ENCODE assay signal across 8 cellular contexts in the genomic region with DNA sequence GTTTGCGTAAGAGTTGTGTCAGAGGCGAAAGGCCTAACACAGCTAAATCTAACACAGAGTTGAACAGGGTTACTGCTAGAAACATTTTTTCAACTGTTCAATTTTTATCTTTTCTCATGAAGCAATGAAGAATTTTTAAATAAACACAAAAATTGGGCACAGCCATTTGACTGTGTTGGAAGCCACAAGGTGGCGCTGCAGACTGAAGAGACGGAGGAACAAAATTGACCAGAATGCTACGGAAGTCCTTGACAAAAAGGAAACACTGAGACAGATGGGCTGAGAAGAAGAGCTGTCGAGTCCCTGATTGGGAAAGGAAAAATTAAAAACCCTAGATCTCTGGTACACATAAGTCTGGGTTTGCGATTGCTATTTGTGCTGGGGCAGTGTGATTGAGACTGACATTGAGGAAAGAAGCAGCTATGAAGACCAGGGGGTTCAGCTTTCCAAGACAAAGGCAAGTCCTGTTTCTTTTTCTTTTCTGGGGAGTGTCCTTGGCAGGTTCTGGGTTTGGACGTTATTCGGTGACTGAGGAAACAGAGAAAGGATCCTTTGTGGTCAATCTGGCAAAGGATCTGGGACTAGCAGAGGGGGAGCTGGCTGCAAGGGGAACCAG. TPM values are rescaled to one million over a fixed set of nuclear protein-coding genes. Genes with fewer than 3 reads are reported as not detected.
A peak's percentile ranks its signal among the peaks of the same experiment; 100 is the strongest.
DNase-seq lines count a peak whose midpoint lies in the region; ATAC-seq and TF ChIP-seq lines count a peak whose summit lies in the region.

A gene (plus strand): TSS at position 265 of the 616 bp plus-strand sequence. CDS start 158 bp downstream, at position 423.

- peaks cover 9% of the 10 kb centered on the region for H3K36me3 Mint-ChIP-seq in activated CD8-positive, alpha-beta T cell treated with anti-CD3 and anti-CD28 coated beads, Interleukin-2, amount 10 ng/mL, durations not matched to agents 7 days and 5 days (ENCODE audit: low read depth)
- peaks cover 6% of the 10 kb centered on the region for H3K36me3 Mint-ChIP-seq in memory B cell

- TF ChIP-seq POLR2A in sigmoid colon (IDR thresholded peaks at IDR 0.05) = no peak

- no peak for ATAC-seq in activated CD8-positive, alpha-beta T cell treated with anti-CD3 and anti-CD28 coated beads, Interleukin-2, amount 10 ng/mL, durations not matched to agents 7 days and 5 days
- no peak for ATAC-seq in memory B cell (ENCODE audit: low read depth)
- no peak for ATAC-seq in GM21717 (IDR thresholded peaks at IDR 0.05; ENCODE audit: unreplicated experiment)

- H3K27me3 ChIP-seq in cardiac muscle cell = no peaks in the 10 kb centered on the region
- H3K27me3 ChIP-seq in sigmoid colon = peaks cover 0 to 48% (median 0%) of the 10 kb centered on the region in 3 donors

- 19 to 35% methylated on average over 9 of the region's 9 CpGs for WGBS in sigmoid colon, 2 donors

- H3K4me3 ChIP-seq in cardiac muscle cell (peak within 1 kb of the TSS; percentile 8), sigmoid colon (no peak within 1 kb of the TSS)

- TF ChIP-seq CTCF in cardiac muscle cell (IDR thresholded peaks at IDR 0.05; ENCODE audit: low read depth, low read length) (peak; percentile 21), sigmoid colon (IDR thresholded peaks at IDR 0.05) (no peak)

- intact Hi-C loops in cardiac septum (cut with DNase I) (no loop called here), sigmoid colon (cut with DNase I) (no loop called here)

- no peak for TF ChIP-seq EP300 in sigmoid colon (IDR thresholded peaks at IDR 0.05)

- H3K27ac ChIP-seq in cardiac muscle cell (no peak within 1 kb of the TSS), sigmoid colon (no peak within 1 kb of the TSS)

- DNase-seq in cardiac muscle cell (ENCODE audit: low read depth in 1 of 2, low spot score in 1 of 2) (peak; percentile 9 to 29), cardiac septum (ENCODE audit: low spot score) (no peak), NCI-H187 treated with DMSO at 0.1 percent for 48 hours (lab: John Stamatoyannopoulos, UW) (peak; percentile 10), memory B cell (ENCODE audit: low spot score in 2 of 2) (no peak), retina (no peak), sigmoid colon (no peak)
- DNase-seq in activated CD8-positive, alpha-beta T cell treated with anti-CD3 and anti-CD28 coated beads, Interleukin-2, amount 10 ng/mL, durations not matched to agents 7 days and 5 days = peak; percentile 34

- CTCF ChIA-PET in activated CD8-positive, alpha-beta T cell treated with anti-CD3 and anti-CD28 coated beads, Interleukin-2, amount 10 ng/mL, durations not matched to agents 7 days and 5 days (lab: Charles Lee) = interaction anchor here (0.8 to 1.5 kb wide), 8 partner anchors 9 to 377 kb away, joined by 3 to 5 read pairs (median 4); a partner anchor contains a TSS

- no peak within 1 kb of the TSS for H3K4me3 Mint-ChIP-seq in activated CD8-positive, alpha-beta T cell treated with anti-CD3 and anti-CD28 coated beads, Interleukin-2, amount 10 ng/mL, durations not matched to agents 7 days and 5 days
- H3K4me3 Mint-ChIP-seq in memory B cell = peak within 1 kb of the TSS; percentile 71

- H3K36me3 ChIP-seq in cardiac muscle cell (no peaks in the 10 kb centered on the region), sigmoid colon (no peaks in the 10 kb centered on the region)

- POLR2A ChIA-PET in activated CD8-positive, alpha-beta T cell treated with anti-CD3 and anti-CD28 coated beads, Interleukin-2, amount 10 ng/mL, durations not matched to agents 7 days and 5 days (lab: Charles Lee) = no interaction called here

- no peaks in the 10 kb centered on the region for H3K4me1 Mint-ChIP-seq in activated CD8-positive, alpha-beta T cell treated with anti-CD3 and anti-CD28 coated beads, Interleukin-2, amount 10 ng/mL, durations not matched to agents 7 days and 5 days (ENCODE audit: low read depth)
- peaks cover 6% of the 10 kb centered on the region for H3K4me1 Mint-ChIP-seq in memory B cell

- no peaks in the 10 kb centered on the region for H3K9me3 ChIP-seq in cardiac muscle cell (ENCODE audit: low read depth)
- peaks cover 5 to 48% (median 19%) of the 10 kb centered on the region in 4 donors for H3K9me3 ChIP-seq in sigmoid colon

- peaks cover 4% of the 10 kb centered on the region for H3K27me3 Mint-ChIP-seq in activated CD8-positive, alpha-beta T cell treated with anti-CD3 and anti-CD28 coated beads, Interleukin-2, amount 10 ng/mL, durations not matched to agents 7 days and 5 days (ENCODE audit: low read depth)
- peaks cover 12% of the 10 kb centered on the region for H3K27me3 Mint-ChIP-seq in memory B cell

- H3K9me3 Mint-ChIP-seq in activated CD8-positive, alpha-beta T cell treated with anti-CD3 and anti-CD28 coated beads, Interleukin-2, amount 10 ng/mL, durations not matched to agents 7 days and 5 days (ENCODE audit: insufficient read depth) = peaks cover 32% of the 10 kb centered on the region
- H3K9me3 Mint-ChIP-seq in memory B cell = peaks cover 8% of the 10 kb centered on the region

- H3K4me1 ChIP-seq in cardiac muscle cell (ENCODE audit: low read depth) (no peaks in the 10 kb centered on the region), sigmoid colon (no peaks in the 10 kb centered on the region)

- no peak within 1 kb of the TSS for H3K27ac Mint-ChIP-seq in activated CD8-positive, alpha-beta T cell treated with anti-CD3 and anti-CD28 coated beads, Interleukin-2, amount 10 ng/mL, durations not matched to agents 7 days and 5 days
- no peak within 1 kb of the TSS for H3K27ac Mint-ChIP-seq in memory B cell

RNA-seq across cellular contexts. Expression of the gene that starts here (rescaled TPM):
- total RNA-seq in cardiac muscle cell = 7.4 and 7.9 TPM in 2 replicates
- 2.5 and 2.9 TPM in 2 replicates for polyA plus RNA-seq in cardiac muscle cell
- total RNA-seq in cardiac septum = 1.3 TPM
- total RNA-seq in activated CD8-positive, alpha-beta T cell treated with anti-CD3 and anti-CD28 coated beads, Interleukin-2, amount 10 ng/mL, durations not matched to agents 7 days and 5 days = not detected
- total RNA-seq in sigmoid colon = 1 to 10 TPM; 2.1 to 6.2 (median 5.1) TPM
- under 1 TPM in 2 of 3 donors, not detected in 1; under 0.01 to 0.26 TPM for polyA plus RNA-seq in sigmoid colon

Comparison
In these comparisons a context has a peak if more than half of its experiments do, and no peak if none do; other contexts are left out.
1. DNase-seq: peak in cardiac muscle cell (2 of 2) and NCI-H187 treated with DMSO at 0.1 percent for 48 hours (single experiment); none in cardiac septum (single experiment), memory B cell (0 of 2), retina (single experiment) and sigmoid colon (single experiment).
2. Peak in DNase-seq in activated CD8-positive, alpha-beta T cell treated with anti-CD3 and anti-CD28 coated beads, Interleukin-2, amount 10 ng/mL, durations not matched to agents 7 days and 5 days; RNA of the gene not detected or under 1 TPM.